ENCODE assay signal across 20 cellular contexts in the genomic region with DNA sequence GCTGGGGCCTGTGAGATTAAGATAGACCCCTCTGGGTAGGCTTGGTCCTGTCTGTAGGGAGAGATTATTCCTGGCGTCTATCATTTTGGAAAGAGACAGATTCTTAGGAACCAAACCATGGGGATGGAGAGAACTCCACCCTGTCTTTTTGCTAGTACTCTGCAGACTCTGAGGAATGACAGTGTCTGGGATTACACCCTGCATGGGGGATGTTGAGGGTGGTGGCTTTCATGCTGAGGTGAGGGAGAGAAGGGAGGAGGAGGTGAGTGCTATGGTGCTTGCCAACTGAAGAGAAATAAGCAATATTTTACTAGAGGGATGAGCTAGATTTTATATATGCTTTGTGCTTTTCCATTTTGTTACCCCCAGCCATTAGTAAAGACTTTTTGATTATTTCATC.
"Had no signal": no experiment of that assay in that cellular context is flagged by ENCODE, and none has a peak within 500 bp of the region (broad histone marks: within the 10 kb centered on the region; RNA-seq: fewer than 3 reads in every experiment).

No MANE protein-coding gene starts in this region.

- H3K27ac Mint-ChIP-seq: dendritic cell treated with granulocyte-macrophage colony-stimulating factor and Interleukin-4, amounts not matched to agents 40 ng/mL and 50 ng/mL, for 4 days; effector memory CD8-positive, alpha-beta T cell; endodermal cell had no signal

- DNase-seq: colonic mucosa; cortex of kidney; dermis blood vessel endothelial cell; dorsolateral prefrontal cortex; effector CD4-positive, alpha-beta T cell; effector CD8-positive, alpha-beta T cell; effector memory CD4-positive, alpha-beta T cell; effector memory CD8-positive, alpha-beta T cell; endodermal cell; erythroblast; esophagus squamous epithelium; foreskin fibroblast; foreskin keratinocyte; foreskin melanocyte; gastrocnemius medialis; heart left ventricle; heart right ventricle had no signal

- H3K4me3 Mint-ChIP-seq: dendritic cell treated with granulocyte-macrophage colony-stimulating factor and Interleukin-4, amounts not matched to agents 40 ng/mL and 50 ng/mL, for 4 days; effector memory CD8-positive, alpha-beta T cell; endodermal cell had no signal

- ATAC-seq: effector memory CD8-positive, alpha-beta T cell; esophagus mucosa; foreskin keratinocyte; gastrocnemius medialis; gastroesophageal sphincter; heart left ventricle; heart right ventricle had no signal

- H3K9me3 Mint-ChIP-seq: endodermal cell had no signal
